Comparison of ENCODE assay signal across 10 cellular contexts in the genomic region with DNA sequence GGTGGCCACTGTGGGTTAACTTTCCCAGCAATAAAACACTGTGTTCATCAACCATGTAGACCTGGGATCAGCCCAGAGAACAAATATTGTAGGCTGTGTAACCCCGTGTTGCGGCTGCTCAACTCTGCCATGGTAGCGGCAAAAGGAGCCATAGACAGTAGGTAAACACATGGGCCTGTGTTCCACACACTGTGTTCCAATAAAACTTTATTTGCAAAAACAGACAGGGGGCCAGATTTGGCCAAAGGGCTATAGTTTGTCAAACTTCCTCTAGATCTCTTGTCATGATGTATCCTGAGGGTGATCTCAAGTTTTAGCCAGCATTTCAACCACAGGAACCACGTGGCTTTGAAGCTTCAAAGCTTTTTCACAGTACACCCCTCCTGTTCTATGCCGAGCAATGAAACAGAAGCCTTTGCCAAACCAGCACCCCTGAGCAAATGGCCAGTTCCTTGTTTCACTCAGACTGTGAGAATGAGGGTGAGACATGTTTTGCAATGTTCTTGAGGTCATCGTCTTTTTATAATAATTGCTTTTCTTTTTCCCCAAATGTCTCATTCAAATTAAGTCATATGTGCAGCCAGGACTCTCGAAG.
"Had no signal": no experiment of that assay in that cellular context is flagged by ENCODE, and none has a peak within 500 bp of the region (broad histone marks: within the 10 kb centered on the region; RNA-seq: fewer than 3 reads in every experiment).

No MANE protein-coding gene starts in this region.

- H3K4me2 ChIP-seq: smooth muscle cell had no signal

- H3K27ac ChIP-seq: right atrium auricular region, thyroid gland, uterus had no signal

- DNase-seq: activated CD4-positive, CD25-positive, alpha-beta regulatory T cell; foreskin melanocyte; head of caudate nucleus; left colon; mucosa of descending colon; naive thymus-derived CD8-positive, alpha-beta T cell; thyroid gland; uterus had no signal

- H3K4me1 ChIP-seq: right atrium auricular region, thyroid gland, uterus had no signal

- H3K36me3 ChIP-seq: right atrium auricular region, thyroid gland, uterus had no signal

- ATAC-seq: left colon; mucosa of descending colon; naive thymus-derived CD8-positive, alpha-beta T cell had no signal

- H3K9me3 ChIP-seq: mucosa of descending colon, right atrium auricular region, thyroid gland, uterus had no signal

- H3K4me3 ChIP-seq: mucosa of descending colon, right atrium auricular region, smooth muscle cell, thyroid gland, uterus had no signal

- H3K27me3 ChIP-seq: right atrium auricular region, thyroid gland, uterus had no signal
